9 cellular contexts compared by ENCODE assay signal in genomic region chr9:115008536-115008935, GRCh38.
A peak's percentile ranks its signal among the peaks of the same experiment; 100 is the strongest.
DNase-seq lines count a peak whose midpoint lies in the region; FAIRE-seq lines count a peak whose summit lies in the region.
"Had no signal": no experiment of that assay in that cellular context is flagged by ENCODE, and none has a peak within 500 bp of the region (broad histone marks: within the 10 kb centered on the region; RNA-seq: fewer than 3 reads in every experiment).

No MANE protein-coding gene starts in this region.

- no peak for FAIRE-seq in urothelium cell line (lab: Jason Lieb, UNC)

- DNase-seq in stimulated activated CD4-positive, alpha-beta T cell treated with anti-CD3 and anti-CD28 coated beads, Interleukin-1b, Interleukin-23, amount 100 ng/mL, for 48 hours: peak; percentile 44
- DNase-seq in stimulated activated CD4-positive, alpha-beta T cell treated with anti-CD3 and anti-CD28 coated beads, Interleukin-12 subunit alpha, Interleukin-12 subunit beta, amount 100 ng/mL, for 4 hours: no peak
- DNase-seq in RPMI8226 (peak; percentile 34), fibroblast of gingiva (ENCODE audit: low read depth) (peak; percentile 70), urothelium cell line (ENCODE audit: low spot score) (peak; percentile 87), ureter (ENCODE audit: low spot score) (no peak), GOT3 (lab: John Stamatoyannopoulos, UW) (no peak)
- DNase-seq in activated CD8-positive, alpha-beta memory T cell treated with anti-CD3 and anti-CD28 coated beads, Interleukin-2, amount 50 U/mL, for 4 hours: no peak
- DNase-seq: NCI-H526 had no signal

Comparison
In these comparisons a context has a peak if more than half of its experiments do, and no peak if none do; other contexts are left out.
1. DNase-seq: peak in stimulated activated CD4-positive, alpha-beta T cell treated with anti-CD3 and anti-CD28 coated beads, Interleukin-1b, Interleukin-23, amount 100 ng/mL, for 48 hours (single experiment), RPMI8226 (single experiment), fibroblast of gingiva (single experiment) and urothelium cell line (single experiment); none in stimulated activated CD4-positive, alpha-beta T cell treated with anti-CD3 and anti-CD28 coated beads, Interleukin-12 subunit alpha, Interleukin-12 subunit beta, amount 100 ng/mL, for 4 hours (single experiment), activated CD8-positive, alpha-beta memory T cell treated with anti-CD3 and anti-CD28 coated beads, Interleukin-2, amount 50 U/mL, for 4 hours (single experiment), ureter (single experiment) and GOT3 (single experiment).